In the genomic region with DNA sequence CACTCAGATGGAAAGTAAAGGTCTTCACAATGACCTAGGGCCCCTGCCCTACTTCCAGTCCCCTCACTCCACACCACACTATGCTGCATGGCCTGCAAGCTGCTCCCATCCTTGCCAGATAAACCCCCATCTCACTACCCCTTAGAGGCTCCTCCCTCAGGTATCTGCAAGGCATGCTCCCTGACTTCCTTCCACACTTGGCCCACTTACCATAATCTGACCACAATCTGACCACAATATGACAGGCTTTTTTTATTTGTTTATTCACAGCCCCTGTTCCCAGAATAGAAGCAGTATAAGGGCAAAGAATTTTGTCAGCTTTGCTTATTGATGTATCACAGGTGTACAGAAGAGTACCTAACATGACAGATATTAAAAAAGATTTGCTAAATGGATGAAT, we compare ENCODE assay signal across 9 cellular contexts.
DNase-seq lines count a peak whose midpoint lies in the region; ATAC-seq and TF ChIP-seq lines count a peak whose summit lies in the region.
"Had no signal": no experiment of that assay in that cellular context is flagged by ENCODE, and none has a peak within 500 bp of the region (broad histone marks: within the 10 kb centered on the region; RNA-seq: fewer than 3 reads in every experiment).

No MANE protein-coding gene starts in this region.

- H3K9me3 Mint-ChIP-seq in activated naive CD8-positive, alpha-beta T cell (ENCODE audit: low read depth), result no peaks in the 10 kb centered on the region
- H3K9me3 Mint-ChIP-seq in natural killer cell treated with Interleukin-12 subunit alpha and Interleukin-12 subunit beta and Interleukin-15 and Interleukin-18, amount 100 ng/mL, for 72 hours, result no peaks in the 10 kb centered on the region

- TF ChIP-seq POLR2A in NB4 (IDR thresholded peaks at IDR 0.05; ENCODE audit: extremely low read depth, insufficient read length), result no peak

- DNase-seq in activated T-cell treated with anti-CD3 and anti-CD28 coated beads, Interleukin-2, amount 50 U/mL, for 1 hour, result peak; percentile 27
- DNase-seq in activated T-cell treated with anti-CD3 and anti-CD28 coated beads, Interleukin-2, amount 50 U/mL, for 48 hours, result no peak
- DNase-seq in NB4 (ENCODE audit: low read depth), result peak; percentile 77
- no peak for DNase-seq in natural killer cell treated with Interleukin-12 subunit alpha and Interleukin-12 subunit beta and Interleukin-15 and Interleukin-18, amount 100 ng/mL, for 72 hours (ENCODE audit: low spot score)
- no peak for DNase-seq in dorsolateral prefrontal cortex
- DNase-seq in NCI-H1105 (lab: John Stamatoyannopoulos, UW), result no peak

- H3K27ac ChIP-seq in dorsolateral prefrontal cortex, result peak overlapping the region in 3 of 59 donors; percentile 1 to 69 (median 4)
- H3K27ac ChIP-seq: parathyroid adenoma had no signal

- peak overlapping the region; percentile 88 for H3K27ac Mint-ChIP-seq in activated naive CD8-positive, alpha-beta T cell
- peak overlapping the region; percentile 86 for H3K27ac Mint-ChIP-seq in natural killer cell treated with Interleukin-12 subunit alpha and Interleukin-12 subunit beta and Interleukin-15 and Interleukin-18, amount 100 ng/mL, for 72 hours

- H3K4me3 ChIP-seq in NB4 (ENCODE audit: low read depth, low read length) (no peak overlapping the region), dorsolateral prefrontal cortex (no peak overlapping the region)

- peak; percentile 86 to 88 for ATAC-seq in natural killer cell treated with Interleukin-12 subunit alpha and Interleukin-12 subunit beta and Interleukin-15 and Interleukin-18, amount 100 ng/mL, for 72 hours
- ATAC-seq in GM19397 (IDR thresholded peaks at IDR 0.05; ENCODE audit: unreplicated experiment), result no peak

- H3K4me1 Mint-ChIP-seq in activated naive CD8-positive, alpha-beta T cell (ENCODE audit: low read depth), result peaks cover 53% of the 10 kb centered on the region
- H3K4me1 Mint-ChIP-seq in natural killer cell treated with Interleukin-12 subunit alpha and Interleukin-12 subunit beta and Interleukin-15 and Interleukin-18, amount 100 ng/mL, for 72 hours (ENCODE audit: low read depth in 2 of 2), result peaks cover 41 to 43% of the 10 kb centered on the region in 2 donors

- H3K27me3 ChIP-seq in dorsolateral prefrontal cortex, result no peaks in the 10 kb centered on the region

- no peaks in the 10 kb centered on the region for H3K27me3 Mint-ChIP-seq in activated naive CD8-positive, alpha-beta T cell
- H3K27me3 Mint-ChIP-seq in natural killer cell treated with Interleukin-12 subunit alpha and Interleukin-12 subunit beta and Interleukin-15 and Interleukin-18, amount 100 ng/mL, for 72 hours, result no peaks in the 10 kb centered on the region

- H3K36me3 Mint-ChIP-seq in activated naive CD8-positive, alpha-beta T cell, result peaks cover 10% of the 10 kb centered on the region
- no peaks in the 10 kb centered on the region for H3K36me3 Mint-ChIP-seq in natural killer cell treated with Interleukin-12 subunit alpha and Interleukin-12 subunit beta and Interleukin-15 and Interleukin-18, amount 100 ng/mL, for 72 hours

- peak overlapping the region; percentile 51 for H3K4me3 Mint-ChIP-seq in activated naive CD8-positive, alpha-beta T cell
- H3K4me3 Mint-ChIP-seq in natural killer cell treated with Interleukin-12 subunit alpha and Interleukin-12 subunit beta and Interleukin-15 and Interleukin-18, amount 100 ng/mL, for 72 hours, result peak overlapping the region; percentile 86

- intact Hi-C loops in dorsolateral prefrontal cortex (cut with DNase I), result no loop called here

- TF ChIP-seq CTCF in NB4 (IDR thresholded peaks at IDR 0.05; ENCODE audit: low read depth, low read length), result no peak
- no peak for TF ChIP-seq CTCF in dorsolateral prefrontal cortex (IDR thresholded peaks at IDR 0.05 in 54 of 56, conservative IDR thresholded peaks at IDR 0.05 in 2 of 56; ENCODE audit: low read depth in 1 of 56, partially characterized antibody in 56 of 56)

Comparison
In these comparisons a context has a peak if more than half of its experiments do, and no peak if none do; other contexts are left out.
1. DNase-seq: peak in activated T-cell treated with anti-CD3 and anti-CD28 coated beads, Interleukin-2, amount 50 U/mL, for 1 hour (single experiment) and NB4 (single experiment); none in activated T-cell treated with anti-CD3 and anti-CD28 coated beads, Interleukin-2, amount 50 U/mL, for 48 hours (0 of 2), natural killer cell treated with Interleukin-12 subunit alpha and Interleukin-12 subunit beta and Interleukin-15 and Interleukin-18, amount 100 ng/mL, for 72 hours (single experiment), dorsolateral prefrontal cortex (0 of 10) and NCI-H1105 (single experiment).